22 cellular contexts compared by ENCODE assay signal in the genomic region with DNA sequence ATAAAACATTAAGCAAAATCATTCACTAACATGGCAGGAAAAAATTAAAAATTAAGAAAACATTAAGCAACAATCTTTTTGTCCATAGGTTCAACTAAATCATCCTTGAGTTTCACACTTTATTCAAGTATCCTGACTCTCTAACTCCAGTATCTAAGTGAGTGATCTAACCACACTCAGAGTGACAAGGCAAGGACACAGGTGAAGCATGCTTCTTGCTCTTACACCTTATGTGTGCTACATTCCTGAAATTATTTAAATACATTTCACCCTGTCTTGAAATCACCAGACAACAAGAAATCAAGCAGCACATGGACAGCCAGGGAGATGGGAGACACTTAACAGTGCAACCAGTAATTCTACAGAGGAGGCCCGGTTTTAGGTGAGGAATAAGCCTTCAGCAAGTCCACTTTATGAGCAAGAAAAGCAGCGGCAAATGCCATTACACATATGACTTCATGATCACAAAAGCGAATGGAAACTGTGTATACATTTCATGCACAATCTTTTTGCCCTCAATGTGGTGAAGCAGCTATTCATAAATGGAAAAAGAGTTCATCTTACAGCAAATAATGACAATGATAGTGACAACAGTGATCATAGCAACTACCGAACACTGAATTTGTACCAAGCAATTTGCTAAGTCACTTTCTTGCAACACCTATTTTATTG. TPM values are rescaled to one million over a fixed set of nuclear protein-coding genes. Genes with fewer than 3 reads are reported as not detected.
DNase-seq lines count a peak whose midpoint lies in the region; ATAC-seq, FAIRE-seq and TF ChIP-seq lines count a peak whose summit lies in the region.
"Had no signal": no experiment of that assay in that cellular context is flagged by ENCODE, and none has a peak within 500 bp of the region (broad histone marks: within the 10 kb centered on the region; RNA-seq: fewer than 3 reads in every experiment).

No MANE protein-coding gene starts in this region.

- no peaks in the 10 kb centered on the region for H3K27me3 Mint-ChIP-seq in activated T-cell treated with anti-CD3 and anti-CD28 coated beads, Interleukin-2, amount 50 U/mL, for 4 hours (ENCODE audit: low read depth)
- no peaks in the 10 kb centered on the region for H3K27me3 Mint-ChIP-seq in activated T-helper 2 cell treated with anti-CD3 and anti-CD28 coated beads, Interferon-gamma antibody, Interleukin-2, Interleukin-4, amounts not matched to agents 10 μg/mL and 5 μg/mL and 100 μg/mL, durations not matched to agents 14 hours and 24 hours and 36 hours (ENCODE audit: low read depth)
- H3K27me3 Mint-ChIP-seq: IgD-negative memory B cell had no signal

- POLR2A ChIA-PET in HepG2 (lab: Yijun Ruan, JAX), result no interaction called here

- H3K27ac ChIP-seq in Karpas-422 (ENCODE audit: low read length) (no peak overlapping the region), trophoblast cell (ENCODE audit: low read depth, low read length) (no peak overlapping the region), HepG2 (ENCODE audit: extremely low read length, insufficient read depth, low read length) (no peak overlapping the region)
- H3K27ac ChIP-seq: gastrocnemius medialis, HL-60, right atrium auricular region had no signal

- CTCF ChIA-PET in HepG2 (lab: Yijun Ruan, JAX; ENCODE audit: low intra/inter-chr PET ratio, low total read pairs), result no interaction called here

- ATAC-seq in activated T-cell treated with anti-CD3 and anti-CD28 coated beads, Interleukin-2, amount 50 U/mL, for 4 hours, result peak; percentile 66 to 83
- ATAC-seq in HepG2, result no peak
- ATAC-seq: gastrocnemius medialis, T-cell had no signal

- no peak overlapping the region for H2BK12ac ChIP-seq in trophoblast cell (ENCODE audit: low read length)

- H3K79me2 ChIP-seq in Karpas-422 (ENCODE audit: low read length) (no peaks in the 10 kb centered on the region), trophoblast cell (ENCODE audit: control insufficient read depth, insufficient read depth, low read length, poor library complexity) (no peaks in the 10 kb centered on the region), HepG2 (ENCODE audit: insufficient read depth, low read length) (no peaks in the 10 kb centered on the region)

- H3K4me1 Mint-ChIP-seq in activated T-cell treated with anti-CD3 and anti-CD28 coated beads, Interleukin-2, amount 50 U/mL, for 4 hours (ENCODE audit: low read depth), result peaks cover 20% of the 10 kb centered on the region
- H3K4me1 Mint-ChIP-seq in activated T-helper 2 cell treated with anti-CD3 and anti-CD28 coated beads, Interferon-gamma antibody, Interleukin-2, Interleukin-4, amounts not matched to agents 10 μg/mL and 5 μg/mL and 100 μg/mL, durations not matched to agents 14 hours and 24 hours and 36 hours (ENCODE audit: low read depth), result peaks cover 56% of the 10 kb centered on the region
- H3K4me1 Mint-ChIP-seq: CD14-positive monocyte, IgD-negative memory B cell had no signal

- no peak overlapping the region for H2AK5ac ChIP-seq in trophoblast cell (ENCODE audit: low read length)

- no peak overlapping the region for H2BK5ac ChIP-seq in trophoblast cell (ENCODE audit: low read depth, low read length, poor library complexity)

- no peak overlapping the region for H4K12ac ChIP-seq in trophoblast cell (ENCODE audit: low read depth, low read length)

- no peak for DNase-seq in activated T-cell treated with anti-CD3 and anti-CD28 coated beads, Interleukin-2, amount 50 U/mL, for 4 hours
- no peak for DNase-seq in activated T-cell treated with anti-CD3 and anti-CD28 coated beads, Interleukin-2, amount 50 U/mL, for 1 hour
- DNase-seq in Karpas-422 (peak; percentile 39), trophoblast cell (peak in 1 of 2 donors; percentile 58), DMS53 treated with DMSO at 0.1 percent for 48 hours (lab: John Stamatoyannopoulos, UW; ENCODE audit: unreplicated experiment) (no peak), NK-92 (lab: John Stamatoyannopoulos, UW; ENCODE audit: unreplicated experiment) (no peak), HepG2 (ENCODE audit: low spot score) (no peak)
- no peak for DNase-seq in activated T-helper 2 cell treated with anti-CD3 and anti-CD28 coated beads, Interferon-gamma antibody, Interleukin-2, Interleukin-4, amounts not matched to agents 10 μg/mL and 5 μg/mL and 100 μg/mL, durations not matched to agents 14 hours and 24 hours and 36 hours (ENCODE audit: low spot score)
- DNase-seq: activated CD8-positive, alpha-beta memory T cell treated with anti-CD3 and anti-CD28 coated beads for 24 hours; activated gamma-delta T cell; effector CD4-positive, alpha-beta T cell; gastrocnemius medialis; GDM1; islet precursor cell; NCI-H1694 treated with DMSO at 0.1 percent for 48 hours; NCI-H774; SIG-M5; T-cell had no signal

- no peak overlapping the region for H3K4ac ChIP-seq in trophoblast cell (ENCODE audit: low read depth, low read length)

- peak overlapping the region; percentile 79 for H3K27ac Mint-ChIP-seq in activated T-helper 2 cell treated with anti-CD3 and anti-CD28 coated beads, Interferon-gamma antibody, Interleukin-2, Interleukin-4, amounts not matched to agents 10 μg/mL and 5 μg/mL and 100 μg/mL, durations not matched to agents 14 hours and 24 hours and 36 hours
- H3K27ac Mint-ChIP-seq: CD14-positive monocyte, T-cell had no signal

- no peaks in the 10 kb centered on the region for H3K9me2 ChIP-seq in Karpas-422 (replicated peaks; ENCODE audit: insufficient read depth, low read length)

- no peak for TF ChIP-seq POLR2A in HepG2 (IDR thresholded peaks at IDR 0.05; ENCODE audit: insufficient read depth in 1 of 2, low read depth in 2 of 2, low read length in 2 of 2)

- TF ChIP-seq RAD21 in HepG2 (CRISPR knock-in tag; IDR thresholded peaks at IDR 0.05), result no peak

- no TSS peak for BruUV-seq in HepG2 (replicated peaks; lab: Mats Ljungman, UMichigan)

- no peak overlapping the region for H2AFZ ChIP-seq in Karpas-422 (ENCODE audit: low read length)
- no peak overlapping the region for H2AFZ ChIP-seq in trophoblast cell (ENCODE audit: insufficient read depth, low read length, poor library complexity)
- H2AFZ ChIP-seq in HepG2 (ENCODE audit: low read length), result no peak overlapping the region

- no peaks in the 10 kb centered on the region for H3K9me3 Mint-ChIP-seq in activated T-cell treated with anti-CD3 and anti-CD28 coated beads, Interleukin-2, amount 50 U/mL, for 4 hours
- H3K9me3 Mint-ChIP-seq in activated T-helper 2 cell treated with anti-CD3 and anti-CD28 coated beads, Interferon-gamma antibody, Interleukin-2, Interleukin-4, amounts not matched to agents 10 μg/mL and 5 μg/mL and 100 μg/mL, durations not matched to agents 14 hours and 24 hours and 36 hours, result peaks cover 13% of the 10 kb centered on the region
- H3K9me3 Mint-ChIP-seq: T-cell had no signal

- no peak overlapping the region for H3K23ac ChIP-seq in trophoblast cell (ENCODE audit: low read length)

- intact Hi-C loops in activated T-helper 2 cell treated with anti-CD3 and anti-CD28 coated beads, Interferon-gamma antibody, Interleukin-2, Interleukin-4, amounts not matched to agents 10 μg/mL and 5 μg/mL and 100 μg/mL, durations not matched to agents 14 hours and 24 hours and 36 hours (cut with micrococcal nuclease), result loop anchor here (1.0 kb wide), 6 partner anchors 16 to 60 kb away; partner anchors contain the start of gene PHLDA1
- intact Hi-C loops in HepG2 (cut with micrococcal nuclease; ENCODE audit: unreplicated experiment), result loop anchor here (5.0 kb wide), 1 partner anchor 227 kb away; no protein-coding TSS in a partner anchor

- no peak overlapping the region for H3K18ac ChIP-seq in trophoblast cell (ENCODE audit: low read length)

- no peak overlapping the region for H3K4me2 ChIP-seq in Karpas-422 (ENCODE audit: low read depth, low read length, poor library complexity, severe bottlenecking)
- peak overlapping the region; percentile 19 for H3K4me2 ChIP-seq in trophoblast cell (ENCODE audit: low read length)
- no peak overlapping the region for H3K4me2 ChIP-seq in HepG2 (ENCODE audit: low read depth, low read length)

- H2BK120ac ChIP-seq in trophoblast cell (ENCODE audit: insufficient read depth, low read length, poor library complexity), result no peak overlapping the region

- H3K36me3 ChIP-seq in Karpas-422 (ENCODE audit: insufficient read depth, low read length) (no peaks in the 10 kb centered on the region), trophoblast cell (ENCODE audit: control insufficient read depth in 1 of 2, insufficient read depth in 2 of 2, low read length in 2 of 2) (no peaks in the 10 kb centered on the region), HepG2 (replicated peaks in 1 of 2; ENCODE audit: control insufficient read depth in 1 of 2, insufficient read depth in 2 of 2, low read length in 2 of 2) (no peaks in the 10 kb centered on the region)
- H3K36me3 ChIP-seq: gastrocnemius medialis, right atrium auricular region had no signal

- H3K4me3 ChIP-seq in Karpas-422 (ENCODE audit: low read length), result no peak overlapping the region
- no peak overlapping the region for H3K4me3 ChIP-seq in trophoblast cell (ENCODE audit: low read depth, low read length)
- no peak overlapping the region for H3K4me3 ChIP-seq in HepG2 (replicated peaks in 1 of 3; ENCODE audit: insufficient read depth in 1 of 3, low read depth in 2 of 3, low read length in 3 of 3)
- H3K4me3 ChIP-seq: gastrocnemius medialis, right atrium auricular region had no signal

- H3K9me3 ChIP-seq in Karpas-422 (ENCODE audit: low read length) (no peaks in the 10 kb centered on the region), trophoblast cell (ENCODE audit: insufficient read depth, low read depth, low read length) (no peaks in the 10 kb centered on the region), HepG2 (ENCODE audit: low read length) (no peaks in the 10 kb centered on the region)
- H3K9me3 ChIP-seq: gastrocnemius medialis, right atrium auricular region had no signal

- H4K8ac ChIP-seq in trophoblast cell (ENCODE audit: low read depth, low read length), result no peak overlapping the region

- TF ChIP-seq CTCF in HepG2 (CRISPR knock-in tag; IDR thresholded peaks at IDR 0.05), result no peak

- H3K4me1 ChIP-seq in Karpas-422 (ENCODE audit: low read length), result no peaks in the 10 kb centered on the region
- H3K4me1 ChIP-seq in trophoblast cell (ENCODE audit: control insufficient read depth in 1 of 2, insufficient read depth in 2 of 2, low read length in 2 of 2), result peaks cover 0 to 4% of the 10 kb centered on the region in 2 experiments
- H3K4me1 ChIP-seq in HepG2 (ENCODE audit: insufficient read depth, low read length), result peaks cover 45% of the 10 kb centered on the region

- no CpG with 5 or more reads among the region's 4 CpGs for WGBS in trophoblast cell (ENCODE audit: extremely low coverage, insufficient coverage, insufficient read length)
- WGBS in HepG2 (ENCODE audit: low lambda C conversion rate), result 86% methylated on average over 4 of the region's 4 CpGs

- H4K91ac ChIP-seq in trophoblast cell (ENCODE audit: low read depth, low read length), result no peak overlapping the region

- H3K14ac ChIP-seq in trophoblast cell (ENCODE audit: low read length), result no peak overlapping the region

- H3K9ac ChIP-seq in Karpas-422 (ENCODE audit: low read length) (no peak overlapping the region), trophoblast cell (ENCODE audit: low read length) (no peak overlapping the region), HepG2 (ENCODE audit: insufficient read depth, low read depth, low read length) (no peak overlapping the region)

- TF ChIP-seq EP300 in HepG2 (IDR thresholded peaks at IDR 0.05; ENCODE audit: low read depth in 2 of 2, low read length in 2 of 2), result no peak
- TF ChIP-seq EP300 in HepG2 (CRISPR knock-in tag; IDR thresholded peaks at IDR 0.05; ENCODE audit: borderline replicate concordance), result no peak

- in situ Hi-C loops in HepG2 (cut with HindIII; ENCODE audit: extremely low pct_ligation_motif_present, low pct_unique_long_range_greater_than_20kb), result no loop called here

- H3K27me3 ChIP-seq in Karpas-422 (ENCODE audit: low read length) (no peaks in the 10 kb centered on the region), trophoblast cell (ENCODE audit: insufficient read depth, low read length) (no peaks in the 10 kb centered on the region), HepG2 (ENCODE audit: control insufficient read depth in 1 of 2, insufficient read depth in 2 of 2, low read length in 2 of 2) (no peaks in the 10 kb centered on the region)
- H3K27me3 ChIP-seq: gastrocnemius medialis, right atrium auricular region had no signal

- no peaks in the 10 kb centered on the region for H3K36me3 Mint-ChIP-seq in activated T-cell treated with anti-CD3 and anti-CD28 coated beads, Interleukin-2, amount 50 U/mL, for 4 hours (ENCODE audit: insufficient read depth)
- H3K36me3 Mint-ChIP-seq in activated T-helper 2 cell treated with anti-CD3 and anti-CD28 coated beads, Interferon-gamma antibody, Interleukin-2, Interleukin-4, amounts not matched to agents 10 μg/mL and 5 μg/mL and 100 μg/mL, durations not matched to agents 14 hours and 24 hours and 36 hours (ENCODE audit: low read depth), result peaks cover 8% of the 10 kb centered on the region
- H3K36me3 Mint-ChIP-seq: CD14-positive monocyte, IgD-negative memory B cell, T-cell had no signal

- H3K4me3 Mint-ChIP-seq in activated T-cell treated with anti-CD3 and anti-CD28 coated beads, Interleukin-2, amount 50 U/mL, for 4 hours, result no peak overlapping the region
- H3K4me3 Mint-ChIP-seq in activated T-helper 2 cell treated with anti-CD3 and anti-CD28 coated beads, Interferon-gamma antibody, Interleukin-2, Interleukin-4, amounts not matched to agents 10 μg/mL and 5 μg/mL and 100 μg/mL, durations not matched to agents 14 hours and 24 hours and 36 hours (ENCODE audit: low read depth), result no peak overlapping the region
- H3K4me3 Mint-ChIP-seq: CD14-positive monocyte, IgD-negative memory B cell, T-cell had no signal

- no peaks in the 10 kb centered on the region for H4K20me1 ChIP-seq in Karpas-422 (ENCODE audit: insufficient read depth, low read depth, low read length)
- no peaks in the 10 kb centered on the region for H4K20me1 ChIP-seq in HepG2 (ENCODE audit: insufficient read depth, low read length)

- no peaks in the 10 kb centered on the region for H3K79me1 ChIP-seq in trophoblast cell (ENCODE audit: low read length)

- no peak for FAIRE-seq in HepG2 (lab: Jason Lieb, UNC)

RNA-seq across cellular contexts. Expression of gene PHLDA1, which starts 37.4 kb away (rescaled TPM):
- total RNA-seq in activated T-cell treated with anti-CD3 and anti-CD28 coated beads, Interleukin-2, amount 50 U/mL, for 4 hours, result 10 to 100 TPM; 36.8 to 52.2 (median 37.2) TPM
- total RNA-seq in Karpas-422 (2014; rRNA removed; shearing (Covaris generic); ENCODE audit: low replicate concordance), result 10.5 and 11.3 TPM in 2 replicates
- total RNA-seq in activated T-helper 2 cell treated with anti-CD3 and anti-CD28 coated beads, Interferon-gamma antibody, Interleukin-2, Interleukin-4, amounts not matched to agents 10 μg/mL and 5 μg/mL and 100 μg/mL, durations not matched to agents 14 hours and 24 hours and 36 hours, result 43.2 and 44.2 TPM in 2 replicates
- 3.8 and 4.5 TPM in 2 replicates for polyA plus RNA-seq in trophoblast cell (2013)
- total RNA-seq in HepG2 (2016; rRNA removed; fragmentation: Illumina TruSeq; extraction: Trizol), result 41.0 and 42.6 TPM in 2 replicates
- 17.8 and 19.6 TPM in 2 replicates for total RNA-seq in HepG2 (2016; cell fraction: cytosol; rRNA removed; fragmentation: Illumina TruSeq; extraction: Trizol; ENCODE audit: low read depth)
- 40.7 and 41.0 TPM in 2 replicates for total RNA-seq in HepG2 (2016; cell fraction: insoluble cytoplasmic fraction; rRNA removed; fragmentation: Illumina TruSeq; extraction: Trizol)
- total RNA-seq in HepG2 (2016; cell fraction: membrane; rRNA removed; fragmentation: Illumina TruSeq; extraction: Trizol), result 46.7 and 48.5 TPM in 2 replicates
- 48.4 and 49.5 TPM in 2 replicates for total RNA-seq in HepG2 (2016; cell fraction: nucleus; rRNA removed; fragmentation: Illumina TruSeq; extraction: Trizol)
- 30.5 and 33.8 TPM in 2 replicates for polyA plus RNA-seq in HepG2 (2011; rRNA removed)
- polyA plus RNA-seq in HepG2 (2011; cell fraction: cytosol; rRNA removed), result 25.4 and 27.1 TPM in 2 replicates
- 24.3 and 25.8 TPM in 2 replicates for polyA plus RNA-seq in HepG2 (2011; cell fraction: nucleus; rRNA removed)
- 19.1 and 25.3 TPM in 2 replicates for polyA plus RNA-seq in HepG2 (2012)
- polyA plus RNA-seq in HepG2 (2016; cell fraction: cytosol; fragmentation: Illumina TruSeq; extraction: Trizol; ENCODE audit: low read depth), result 10.9 and 15.0 TPM in 2 replicates
- 61.4 and 62.2 TPM in 2 replicates for polyA plus RNA-seq in HepG2 (2016; cell fraction: insoluble cytoplasmic fraction; fragmentation: Illumina TruSeq; extraction: Trizol; ENCODE audit: low read depth)
- polyA plus RNA-seq in HepG2 (2016; cell fraction: membrane; fragmentation: Illumina TruSeq; extraction: Trizol; ENCODE audit: low read depth), result 29.1 and 33.4 TPM in 2 replicates
- 87.7 and 87.9 TPM in 2 replicates for polyA plus RNA-seq in HepG2 (2016; cell fraction: nucleus; fragmentation: Illumina TruSeq; extraction: Trizol; ENCODE audit: insufficient read depth, low read depth)
- polyA minus RNA-seq in HepG2 (2011; rRNA and poly(A)+ RNA removed; ENCODE audit: low replicate concordance), result 3.0 and 40.9 TPM in 2 replicates
- 43.4 and 48.0 TPM in 2 replicates for polyA minus RNA-seq in HepG2 (2011; cell fraction: cytosol; rRNA and poly(A)+ RNA removed)
- polyA minus RNA-seq in HepG2 (2011; cell fraction: nucleus; rRNA and poly(A)+ RNA removed), result 53.5 and 53.8 TPM in 2 replicates
